In the genomic region with DNA sequence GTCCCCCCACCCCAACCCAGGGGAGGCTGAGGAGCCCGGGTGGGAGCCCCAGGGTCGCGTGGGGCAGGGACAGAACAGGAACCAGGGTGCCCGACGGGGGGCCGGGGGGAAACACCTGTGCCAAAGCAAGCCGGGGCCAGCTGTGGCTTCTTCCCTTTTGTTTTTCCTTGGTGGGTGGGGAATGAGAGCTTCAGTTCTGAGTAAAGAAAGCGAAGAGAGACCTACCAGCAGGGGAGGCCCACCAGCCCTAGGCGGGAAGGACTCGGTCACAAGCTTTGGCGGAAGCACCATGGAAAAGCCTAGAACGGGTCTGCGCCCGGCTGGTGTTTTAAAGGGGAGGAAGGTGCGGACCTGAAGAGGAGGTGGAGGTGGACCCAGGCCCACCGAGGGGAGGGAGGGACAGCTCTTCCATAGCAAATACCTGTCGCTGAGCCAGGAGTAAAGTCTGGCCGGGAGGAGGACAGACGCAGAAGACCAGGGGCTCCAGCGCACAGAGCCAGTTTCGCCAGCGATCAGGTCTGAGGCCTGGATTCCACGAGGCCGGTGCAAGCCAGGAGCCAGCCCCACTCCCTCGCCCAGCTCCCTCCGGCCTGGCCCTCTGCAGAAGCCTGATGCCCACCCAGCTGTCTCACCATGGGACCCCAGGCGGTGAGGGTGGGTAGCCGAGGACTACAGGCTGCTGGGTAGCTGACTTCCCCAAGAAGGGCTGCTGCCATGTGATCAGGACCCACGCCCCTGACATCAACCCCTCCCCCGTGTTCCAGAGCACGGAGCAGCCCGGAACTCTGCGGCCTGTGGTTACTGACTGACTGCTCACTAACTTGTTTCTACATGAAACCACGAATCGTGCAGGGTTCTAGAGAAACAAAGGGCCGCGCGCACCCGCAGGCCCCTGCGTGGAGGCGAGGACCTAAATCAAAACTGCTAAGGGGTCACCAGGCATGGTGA, we compare ENCODE assay signal across 8 cellular contexts. TPM values are rescaled to one million over a fixed set of nuclear protein-coding genes. Genes with fewer than 3 reads are reported as not detected.
A peak's percentile ranks its signal among the peaks of the same experiment; 100 is the strongest.
DNase-seq lines count a peak whose midpoint lies in the region; ATAC-seq, FAIRE-seq and TF ChIP-seq lines count a peak whose summit lies in the region.

No MANE protein-coding gene starts in this region.

- H3K4me1 ChIP-seq in PC-9 (replicated peaks; ENCODE audit: insufficient read depth) (peaks cover 50% of the 10 kb centered on the region), psoas muscle (peaks cover 89% of the 10 kb centered on the region)

- peak; percentile 52 for ATAC-seq in HG02870 (IDR thresholded peaks at IDR 0.05; ENCODE audit: unreplicated experiment)
- ATAC-seq in Right ventricle myocardium inferior = peak; percentile 43
- ATAC-seq in psoas muscle = peak in 1 of 4 donors; percentile 13

- POLR2A ChIA-PET in PC-9 (lab: Charles Lee; ENCODE audit: unreplicated experiment) = no interaction called here

- H3K9me3 ChIP-seq in PC-9 (ENCODE audit: insufficient read depth, low read depth) (no peaks in the 10 kb centered on the region), psoas muscle (no peaks in the 10 kb centered on the region)

- BruUV-seq in PC-9 (replicated peaks; lab: Mats Ljungman, UMichigan) = no TSS peak

- H3K36me3 ChIP-seq in PC-9 (ENCODE audit: low read depth) (0 out of 2 replicates have a peak, but pooled peaks cover 3% of the 10 kb centered on the region), psoas muscle (ENCODE audit: insufficient read depth in 1 of 2, low read depth in 1 of 2) (peaks cover 3 to 16% of the 10 kb centered on the region in 2 donors)

- TF ChIP-seq CTCF in PC-9 (conservative IDR thresholded peaks at IDR 0.05) = no peak
- no peak for TF ChIP-seq CTCF in psoas muscle (IDR thresholded peaks at IDR 0.05)

- no peak overlapping the region for H3K27ac ChIP-seq in PC-9
- H3K27ac ChIP-seq in psoas muscle = peak overlapping the region; percentile 99

- no peaks in the 10 kb centered on the region for H3K9me2 ChIP-seq in PC-9 (ENCODE audit: insufficient read depth)

- H2AFZ ChIP-seq in PC-9 = no peak overlapping the region

- intact Hi-C loops in PC-9 (cut with micrococcal nuclease; ENCODE audit: unreplicated experiment) = loop anchor here (10.0 kb wide), 1 partner anchor 421 kb away; a partner anchor contains a TSS
- intact Hi-C loops in Right ventricle myocardium inferior (cut with DNase I) = loop anchor here (5.0 kb wide), 3 partner anchors 59 to 384 kb away; a partner anchor contains a TSS
- intact Hi-C loops in psoas muscle (cut with DNase I) = loop anchor here (5.0 to 10.0 kb wide), 2 partner anchors 59 to 381 kb away; a partner anchor contains a TSS

- DNase-seq in GM18507 (ENCODE audit: extremely low spot score, insufficient read length, low read depth) (peak; percentile 73), PC-9 (no peak), activated gamma-delta T cell (lab: John Stamatoyannopoulos, UW) (peak; percentile 57), Right ventricle myocardium inferior (ENCODE audit: missing footprints) (peak; percentile 95), psoas muscle (peak; percentile 72 to 84), NCI-H524 treated with DMSO at 0.1 percent for 48 hours (lab: John Stamatoyannopoulos, UW) (no peak), SHP77 treated with DMSO at 0.1 percent for 48 hours (lab: John Stamatoyannopoulos, UW) (no peak)

- no peaks in the 10 kb centered on the region for H3K27me3 ChIP-seq in PC-9 (ENCODE audit: insufficient read depth, low read depth)
- no peaks in the 10 kb centered on the region for H3K27me3 ChIP-seq in psoas muscle (ENCODE audit: insufficient read depth in 3 of 3, low read length in 2 of 3)

- H3K4me2 ChIP-seq in PC-9 = peak overlapping the region; percentile 68

- H3K4me3 ChIP-seq in PC-9 = no peak overlapping the region; the same call in 1 of the 2 replicates
- H3K4me3 ChIP-seq in psoas muscle = peak overlapping the region; percentile 100

- peaks cover 73% of the 10 kb centered on the region for H3K79me2 ChIP-seq in PC-9 (ENCODE audit: low read depth)

- H4K20me1 ChIP-seq in PC-9 (ENCODE audit: insufficient read depth) = peaks cover 34% of the 10 kb centered on the region

- peaks cover 30% of the 10 kb centered on the region; the same call in 1 of the 2 replicates for H3F3A ChIP-seq in PC-9 (ENCODE audit: insufficient read depth, low read depth)

- CTCF ChIA-PET in PC-9 (lab: Charles Lee) = no interaction called here

- 37 to 40% (median 37%) methylated on average over 41 of the region's 41 CpGs for WGBS in psoas muscle, 3 donors

- FAIRE-seq in GM18507 (lab: Jason Lieb, UNC) = peak; percentile 95

RNA-seq across cellular contexts. Expression of a gene that starts 0.8 kb away (rescaled TPM):
- total RNA-seq in PC-9 (2021) (96.6 and 103 TPM in 2 replicates), Right ventricle myocardium inferior (76.0 TPM), psoas muscle (10 to 100 TPM; 53.6 to 92.3 (median 70.0) TPM)
- 100 to 1,000 TPM in 1 of 3 donors, 10 to 100 TPM in 2; 68.1 to 134 (median 77.8) TPM for polyA plus RNA-seq in psoas muscle

RNA-seq across cellular contexts. Expression of a gene that starts 57.6 kb away (rescaled TPM):
- total RNA-seq in PC-9 (2021) (48.6 and 57.3 TPM in 2 replicates), Right ventricle myocardium inferior (14.7 TPM), psoas muscle (10 to 100 TPM; 11.0 to 14.6 (median 12.8) TPM)
- 10 to 100 TPM in 1 of 3 donors, 1 to 10 TPM in 2; 6.0 to 25.6 (median 8.6) TPM for polyA plus RNA-seq in psoas muscle

Comparison
In these comparisons a context has a peak if more than half of its experiments do, and no peak if none do; other contexts are left out.
1. DNase-seq: peak in GM18507 (single experiment), activated gamma-delta T cell (single experiment), Right ventricle myocardium inferior (single experiment) and psoas muscle (2 of 2); none in PC-9 (0 of 2), NCI-H524 treated with DMSO at 0.1 percent for 48 hours (single experiment) and SHP77 treated with DMSO at 0.1 percent for 48 hours (single experiment).